Comparison of ENCODE assay signal across 23 cellular contexts in the genomic region with DNA sequence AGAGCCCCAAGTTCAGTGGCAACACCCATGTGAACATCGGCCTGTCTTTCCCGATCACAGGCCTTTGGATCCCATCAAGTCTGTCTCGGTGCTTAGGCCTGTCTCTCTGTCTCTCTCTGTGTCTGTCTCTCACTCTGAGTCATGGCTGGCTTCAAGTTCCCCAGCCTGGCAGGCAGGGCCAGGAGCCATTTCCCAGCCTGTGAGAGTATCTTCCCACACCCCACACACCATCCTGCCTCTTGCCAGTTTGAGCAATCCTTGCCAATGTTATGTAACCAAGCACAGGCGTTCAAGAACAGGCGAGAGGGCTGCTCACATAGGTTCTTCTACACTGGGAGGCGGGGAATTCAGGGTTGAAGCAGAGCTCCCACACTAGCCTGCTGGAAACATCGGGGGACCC.
DNase-seq lines count a peak whose midpoint lies in the region; ATAC-seq and TF ChIP-seq lines count a peak whose summit lies in the region.
"Had no signal": no experiment of that assay in that cellular context is flagged by ENCODE, and none has a peak within 500 bp of the region (broad histone marks: within the 10 kb centered on the region; RNA-seq: fewer than 3 reads in every experiment).

No MANE protein-coding gene starts in this region.

- WGBS in adrenal gland, 4 donors: 64 to 80% (median 74%) methylated on average over 6 to 7 of the region's 7 CpGs

- intact Hi-C loops in adrenal gland (cut with DNase I) (no loop called here), left lung (cut with DNase I) (no loop called here)

- H3K27me3 ChIP-seq in adrenal gland (no peaks in the 10 kb centered on the region), left lung (no peaks in the 10 kb centered on the region)
- H3K27me3 ChIP-seq: esophagus muscularis mucosa, neutrophil, suprapubic skin had no signal

- TF ChIP-seq POLR2A in adrenal gland (IDR thresholded peaks at IDR 0.05): no peak

- H3K36me3 ChIP-seq in adrenal gland (replicated peaks in 1 of 2) (no peaks in the 10 kb centered on the region), left lung (no peaks in the 10 kb centered on the region)
- H3K36me3 ChIP-seq: esophagus muscularis mucosa, left ventricle myocardium inferior, neutrophil, suprapubic skin had no signal

- H3K4me1 ChIP-seq in adrenal gland (replicated peaks in 1 of 2) (no peaks in the 10 kb centered on the region), left lung (no peaks in the 10 kb centered on the region)
- H3K4me1 ChIP-seq: left ventricle myocardium inferior, psoas muscle, suprapubic skin had no signal

- ATAC-seq in left lung: peak; percentile 63
- ATAC-seq in HG03045 (IDR thresholded peaks at IDR 0.05; ENCODE audit: unreplicated experiment): no peak
- ATAC-seq in GM21528 (IDR thresholded peaks at IDR 0.05; ENCODE audit: low FRiP score, unreplicated experiment): no peak
- ATAC-seq: stimulated activated memory B cell treated with anti-CD40 and anti-IgM and Interleukin-4, amounts not matched to agents 10 μg/mL and 1 μg/mL and 100 μg/mL, for 72 hours had no signal

- H3K9me3 ChIP-seq in adrenal gland (replicated peaks in 1 of 3) (no peaks in the 10 kb centered on the region), left lung (no peaks in the 10 kb centered on the region)
- H3K9me3 ChIP-seq: esophagus muscularis mucosa, left ventricle myocardium inferior, neutrophil, psoas muscle, suprapubic skin had no signal

- DNase-seq in CD1c-positive myeloid dendritic cell (ENCODE audit: extremely low spot score) (peak; percentile 89), M059J (ENCODE audit: low read depth) (peak; percentile 67), adrenal gland (peak; percentile 40 to 79 (median 74)), left lung (no peak), glomerular visceral epithelial cell (ENCODE audit: extremely low spot score) (no peak), NOMO-1 treated with dmso at 0.1 percent for 144 hours (lab: John Stamatoyannopoulos, UW; ENCODE audit: unreplicated experiment) (no peak)
- DNase-seq: activated CD4-positive, alpha-beta T cell treated with anti-CD3 and anti-CD28 coated beads for 4 hours; activated naive CD8-positive, alpha-beta T cell treated with anti-CD3 and anti-CD28 coated beads for 36 hours; effector CD8-positive, alpha-beta T cell; glutamatergic neuron; left ventricle myocardium inferior; MM.1S; NCI-H1694 treated with DMSO at 0.1 percent for 48 hours; NCI-H748 treated with DMSO at 0.1 percent for 48 hours; psoas muscle; stimulated activated CD4-positive, alpha-beta T cell treated with anti-CD3 and anti-CD28 coated beads, Interleukin-2, amount 100 ng/mL, for 24 hours had no signal

- H3K4me3 ChIP-seq in adrenal gland: no peak overlapping the region
- no peak overlapping the region for H3K4me3 ChIP-seq in left lung
- H3K4me3 ChIP-seq: esophagus muscularis mucosa, left ventricle myocardium inferior, psoas muscle, skin epidermis, suprapubic skin had no signal

- TF ChIP-seq CTCF in adrenal gland (IDR thresholded peaks at IDR 0.05) (no peak), left lung (IDR thresholded peaks at IDR 0.05) (no peak)

- H3K27ac ChIP-seq in adrenal gland (no peak overlapping the region), left lung (no peak overlapping the region)
- H3K27ac ChIP-seq: esophagus muscularis mucosa, left ventricle myocardium inferior, neutrophil, psoas muscle, skin epidermis, suprapubic skin had no signal

Comparison
In these comparisons a context has a peak if more than half of its experiments do, and no peak if none do; other contexts are left out.
1. DNase-seq: peak in CD1c-positive myeloid dendritic cell (single experiment), M059J (single experiment) and adrenal gland (7 of 7); none in left lung (0 of 2), glomerular visceral epithelial cell (single experiment) and NOMO-1 treated with dmso at 0.1 percent for 144 hours (single experiment).